In genomic region chr1:229339086-229339485, GRCh38 we compare ENCODE assay signal across 17 cellular contexts. TPM values are rescaled to one million over a fixed set of nuclear protein-coding genes. Genes with fewer than 3 reads are reported as not detected.
DNase-seq lines count a peak whose midpoint lies in the region; ATAC-seq and TF ChIP-seq lines count a peak whose summit lies in the region.
"Had no signal": no experiment of that assay in that cellular context is flagged by ENCODE, and none has a peak within 500 bp of the region (broad histone marks: within the 10 kb centered on the region; RNA-seq: fewer than 3 reads in every experiment).

No MANE protein-coding gene starts in this region.

- peaks cover 17% of the 10 kb centered on the region for H3K36me3 ChIP-seq in DOHH2 (ENCODE audit: control insufficient read depth, low read length)
- H3K36me3 ChIP-seq: adrenal gland, lower lobe of right lung, upper lobe of left lung had no signal

- H3K27me3 Mint-ChIP-seq in CD4-positive, alpha-beta T cell: no peaks in the 10 kb centered on the region
- peaks cover 2% of the 10 kb centered on the region for H3K27me3 Mint-ChIP-seq in activated CD4-positive, alpha-beta memory T cell treated with anti-CD3 and anti-CD28 coated beads, Interleukin-2, amount 10 ng/mL, durations not matched to agents 7 days and 5 days
- no peaks in the 10 kb centered on the region for H3K27me3 Mint-ChIP-seq in memory B cell
- H3K27me3 Mint-ChIP-seq: stimulated activated memory B cell treated with anti-CD40 and anti-IgM and Interleukin-4, amounts not matched to agents 10 μg/mL and 1 μg/mL and 100 μg/mL, for 72 hours had no signal

- intact Hi-C loops in CD4-positive, alpha-beta T cell (cut with DNase I, micrococcal nuclease): no loop called here

- peak overlapping the region; percentile 32 for H3K27ac Mint-ChIP-seq in CD4-positive, alpha-beta T cell
- H3K27ac Mint-ChIP-seq in activated CD4-positive, alpha-beta memory T cell treated with anti-CD3 and anti-CD28 coated beads, Interleukin-2, amount 10 ng/mL, durations not matched to agents 7 days and 5 days: peak overlapping the region; percentile 46
- peak overlapping the region; percentile 9 for H3K27ac Mint-ChIP-seq in memory B cell

- H4K20me1 ChIP-seq in DOHH2 (ENCODE audit: control insufficient read depth, insufficient read depth, low read depth, low read length): 0 out of 2 replicates have a peak, but pooled peaks cover 6% of the 10 kb centered on the region

- no peak for DNase-seq in CD4-positive, alpha-beta T cell
- DNase-seq in activated CD4-positive, alpha-beta memory T cell treated with anti-CD3 and anti-CD28 coated beads, Interleukin-2, amount 10 ng/mL, durations not matched to agents 7 days and 5 days: no peak
- DNase-seq in memory B cell (ENCODE audit: low spot score in 2 of 2) (no peak), NCI-H510A (lab: John Stamatoyannopoulos, UW) (no peak), NCI-H2107 (lab: John Stamatoyannopoulos, UW) (no peak), NCI-H1417 (lab: John Stamatoyannopoulos, UW) (no peak)
- DNase-seq: adrenal gland; effector CD8-positive, alpha-beta T cell; lower lobe of right lung; NCI-H1930; NCI-H446 treated with DMSO at 0.1 percent for 48 hours; Right ventricle myocardium superior; stimulated activated CD4-positive, alpha-beta T cell treated with anti-CD3 and anti-CD28 coated beads, Interleukin-12 subunit alpha, Interleukin-12 subunit beta, amount 100 ng/mL, for 4 hours had no signal

- POLR2A ChIA-PET in CD4-positive, alpha-beta T cell (lab: Charles Lee): interaction anchor here (0.5 kb wide), 1 partner anchor 17 kb away, joined by 3 read pairs; no protein-coding TSS in a partner anchor
- POLR2A ChIA-PET in activated CD4-positive, alpha-beta memory T cell treated with anti-CD3 and anti-CD28 coated beads, Interleukin-2, amount 10 ng/mL, durations not matched to agents 7 days and 5 days (lab: Charles Lee): interaction anchor here (0.7 to 1.3 kb wide), 6 partner anchors 8 to 84 kb away, joined by 3 to 5 read pairs (median 3); partner anchors contain the start of gene RAB4A

- peaks cover 46% of the 10 kb centered on the region for H3K4me1 Mint-ChIP-seq in CD4-positive, alpha-beta T cell (ENCODE audit: low read depth)
- H3K4me1 Mint-ChIP-seq in activated CD4-positive, alpha-beta memory T cell treated with anti-CD3 and anti-CD28 coated beads, Interleukin-2, amount 10 ng/mL, durations not matched to agents 7 days and 5 days: peaks cover 52% of the 10 kb centered on the region
- peaks cover 36% of the 10 kb centered on the region for H3K4me1 Mint-ChIP-seq in memory B cell

- H3K79me2 ChIP-seq in DOHH2 (ENCODE audit: control insufficient read depth, low read length): peaks cover 72% of the 10 kb centered on the region

- H3K27me3 ChIP-seq in CD4-positive, alpha-beta T cell (ENCODE audit: control insufficient read depth, insufficient read depth, low read length): no peaks in the 10 kb centered on the region
- H3K27me3 ChIP-seq in DOHH2 (ENCODE audit: control insufficient read depth, low read length): no peaks in the 10 kb centered on the region
- H3K27me3 ChIP-seq: adrenal gland, upper lobe of left lung had no signal

- peak overlapping the region; percentile 80 for H3K4me2 ChIP-seq in DOHH2 (ENCODE audit: low read length)

- H3K27ac ChIP-seq in CD4-positive, alpha-beta T cell (ENCODE audit: low read depth, low read length): no peak overlapping the region
- H3K27ac ChIP-seq in DOHH2 (ENCODE audit: low read depth, low read length): no peak overlapping the region
- H3K27ac ChIP-seq: adrenal gland, lower lobe of right lung, upper lobe of left lung had no signal

- CTCF ChIA-PET in CD4-positive, alpha-beta T cell (lab: Charles Lee): no interaction called here
- CTCF ChIA-PET in activated CD4-positive, alpha-beta memory T cell treated with anti-CD3 and anti-CD28 coated beads, Interleukin-2, amount 10 ng/mL, durations not matched to agents 7 days and 5 days (lab: Charles Lee): interaction anchor here (0.9 kb wide), 1 partner anchor 63 kb away, joined by 4 read pairs; no protein-coding TSS in a partner anchor

- H3K9me2 ChIP-seq in DOHH2 (replicated peaks; ENCODE audit: control insufficient read depth, low read length): no peaks in the 10 kb centered on the region

- ATAC-seq in CD4-positive, alpha-beta T cell (ENCODE audit: poor library complexity): no peak
- ATAC-seq in memory B cell (ENCODE audit: low read depth) (no peak), GM19351 (IDR thresholded peaks at IDR 0.05; ENCODE audit: unreplicated experiment) (no peak)
- ATAC-seq: lower lobe of right lung; stimulated activated memory B cell treated with anti-CD40 and anti-IgM and Interleukin-4, amounts not matched to agents 10 μg/mL and 1 μg/mL and 100 μg/mL, for 72 hours had no signal

- H3K9me3 Mint-ChIP-seq in CD4-positive, alpha-beta T cell: no peaks in the 10 kb centered on the region
- H3K9me3 Mint-ChIP-seq in activated CD4-positive, alpha-beta memory T cell treated with anti-CD3 and anti-CD28 coated beads, Interleukin-2, amount 10 ng/mL, durations not matched to agents 7 days and 5 days: peaks cover 6% of the 10 kb centered on the region
- H3K9me3 Mint-ChIP-seq in memory B cell: peaks cover 3% of the 10 kb centered on the region

- peaks cover 18% of the 10 kb centered on the region for H3K36me3 Mint-ChIP-seq in CD4-positive, alpha-beta T cell (ENCODE audit: low read depth)
- peaks cover 20% of the 10 kb centered on the region for H3K36me3 Mint-ChIP-seq in activated CD4-positive, alpha-beta memory T cell treated with anti-CD3 and anti-CD28 coated beads, Interleukin-2, amount 10 ng/mL, durations not matched to agents 7 days and 5 days (ENCODE audit: low read depth)
- H3K36me3 Mint-ChIP-seq in memory B cell: peaks cover 8% of the 10 kb centered on the region

- H3F3A ChIP-seq in DOHH2 (ENCODE audit: control insufficient read depth, insufficient read depth): peaks cover 17% of the 10 kb centered on the region

- TF ChIP-seq CTCF in CD4-positive, alpha-beta T cell (IDR thresholded peaks at IDR 0.05): no peak
- no peak for TF ChIP-seq CTCF in DOHH2 (IDR thresholded peaks at IDR 0.05; ENCODE audit: low read depth, low read length, poor library complexity, severe bottlenecking)

- H3K4me3 Mint-ChIP-seq in CD4-positive, alpha-beta T cell: peak overlapping the region; percentile 97
- peak overlapping the region; percentile 83 for H3K4me3 Mint-ChIP-seq in activated CD4-positive, alpha-beta memory T cell treated with anti-CD3 and anti-CD28 coated beads, Interleukin-2, amount 10 ng/mL, durations not matched to agents 7 days and 5 days
- H3K4me3 Mint-ChIP-seq in memory B cell: no peak overlapping the region

- peak overlapping the region; percentile 78; the same call in 1 of the 2 replicates for H3K4me3 ChIP-seq in DOHH2 (ENCODE audit: low read length)
- H3K4me3 ChIP-seq: adrenal gland, lower lobe of right lung, upper lobe of left lung had no signal

- no peaks in the 10 kb centered on the region for H3K9me3 ChIP-seq in CD4-positive, alpha-beta T cell (ENCODE audit: control insufficient read depth, low read length)
- H3K9me3 ChIP-seq in DOHH2 (ENCODE audit: control insufficient read depth, insufficient read depth, low read length): no peaks in the 10 kb centered on the region; the same call in 1 of the 2 replicates
- H3K9me3 ChIP-seq: adrenal gland, lower lobe of right lung, upper lobe of left lung had no signal

- H3K4me1 ChIP-seq in DOHH2 (ENCODE audit: control insufficient read depth, low read length): peaks cover 49% of the 10 kb centered on the region

RNA-seq across cellular contexts. Expression of gene CCSAP, which starts 3.8 kb away (rescaled TPM):
- total RNA-seq in CD4-positive, alpha-beta T cell: 10 to 100 TPM; 14.3 to 15.2 TPM
- total RNA-seq in activated CD4-positive, alpha-beta memory T cell treated with anti-CD3 and anti-CD28 coated beads, Interleukin-2, amount 10 ng/mL, durations not matched to agents 7 days and 5 days: 10 to 100 TPM; 13.1 to 13.4 TPM
